15 cellular contexts compared by ENCODE assay signal in genomic region chr21:34715985-34716596, GRCh38.
"Had no signal": no experiment of that assay in that cellular context is flagged by ENCODE, and none has a peak within 500 bp of the region (broad histone marks: within the 10 kb centered on the region; RNA-seq: fewer than 3 reads in every experiment).

No MANE protein-coding gene starts in this region.

- H3K9me3 Mint-ChIP-seq: dendritic cell treated with granulocyte-macrophage colony-stimulating factor and Interleukin-4, amounts not matched to agents 40 ng/mL and 50 ng/mL, for 4 days; effector memory CD8-positive, alpha-beta T cell; neural crest cell had no signal

- H3K27ac Mint-ChIP-seq: dendritic cell treated with granulocyte-macrophage colony-stimulating factor and Interleukin-4, amounts not matched to agents 40 ng/mL and 50 ng/mL, for 4 days; effector memory CD8-positive, alpha-beta T cell had no signal

- H3K4me1 Mint-ChIP-seq: neural crest cell had no signal

- DNase-seq: effector memory CD8-positive, alpha-beta T cell; gastrocnemius medialis; heart right ventricle; hypothalamus; kidney glomerular epithelial cell; mammary epithelial cell; naive thymus-derived CD4-positive, alpha-beta T cell; posterior cingulate gyrus; stimulated activated CD4-positive, alpha-beta T cell treated with anti-CD3 and anti-CD28 coated beads, Interleukin-4, amount 100 ng/mL, for 1 hour; stimulated activated naive CD4-positive, alpha-beta T cell; stomach; substantia nigra; transverse colon had no signal

- ATAC-seq: effector memory CD8-positive, alpha-beta T cell; gastrocnemius medialis; naive thymus-derived CD4-positive, alpha-beta T cell had no signal

- H3K4me3 Mint-ChIP-seq: dendritic cell treated with granulocyte-macrophage colony-stimulating factor and Interleukin-4, amounts not matched to agents 40 ng/mL and 50 ng/mL, for 4 days; effector memory CD8-positive, alpha-beta T cell; naive thymus-derived CD4-positive, alpha-beta T cell; neural crest cell had no signal
